In the genomic region with DNA sequence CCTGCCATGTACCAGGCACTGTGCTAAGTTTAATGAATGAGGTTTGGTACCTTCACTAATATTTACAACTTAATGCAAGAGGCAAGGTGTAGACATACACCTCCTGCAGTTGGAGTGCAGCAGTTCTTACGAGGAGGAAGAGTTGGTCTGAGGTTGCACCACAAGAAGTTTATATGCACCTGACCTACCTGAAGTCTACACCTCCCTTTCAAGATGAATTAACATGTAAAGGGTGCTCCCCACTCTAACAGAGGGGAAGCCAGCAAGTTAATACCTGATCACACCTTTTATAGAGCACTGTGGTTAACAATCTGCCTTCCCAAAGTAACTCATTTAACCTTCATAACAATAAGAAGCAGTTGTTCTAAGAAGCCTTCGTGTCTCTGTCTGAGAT, we compare ENCODE assay signal across 8 cellular contexts.
DNase-seq lines count a peak whose midpoint lies in the region; ATAC-seq and TF ChIP-seq lines count a peak whose summit lies in the region.
"Had no signal": no experiment of that assay in that cellular context is flagged by ENCODE, and none has a peak within 500 bp of the region (broad histone marks: within the 10 kb centered on the region; RNA-seq: fewer than 3 reads in every experiment).

No MANE protein-coding gene starts in this region.

- intact Hi-C loops in esophagus muscularis mucosa (cut with DNase I), result no loop called here
- intact Hi-C loops in stomach (cut with DNase I; ENCODE audit: low total_unique reads), result no loop called here
- intact Hi-C loops in sciatic nerve (cut with DNase I), result no loop called here

- H3K9me3 ChIP-seq in esophagus muscularis mucosa, result no peaks in the 10 kb centered on the region
- H3K9me3 ChIP-seq in stomach, result no peaks in the 10 kb centered on the region

- TF ChIP-seq EP300 in esophagus muscularis mucosa (IDR thresholded peaks at IDR 0.05) (no peak), stomach (IDR thresholded peaks at IDR 0.05) (no peak)

- H3K27ac ChIP-seq in esophagus muscularis mucosa (replicated peaks in 1 of 4) (peak overlapping the region; percentile 89 to 95 (median 90)), stomach (peak overlapping the region; percentile 89 to 99 (median 91))

- TF ChIP-seq POLR2A in NB4 (IDR thresholded peaks at IDR 0.05; ENCODE audit: extremely low read depth, insufficient read length) (no peak), esophagus muscularis mucosa (IDR thresholded peaks at IDR 0.05; ENCODE audit: low read depth) (no peak), stomach (IDR thresholded peaks at IDR 0.05) (no peak)

- 53% methylated on average over 2 of the region's 2 CpGs for WGBS in esophagus muscularis mucosa
- WGBS in stomach, 5 donors, result 22 to 49% (median 39%) methylated on average over 2 of the region's 2 CpGs

- peak overlapping the region; percentile 75 for H3K4me3 ChIP-seq in NB4 (ENCODE audit: low read depth, low read length)
- peak overlapping the region; percentile 67 to 88 (median 80) for H3K4me3 ChIP-seq in esophagus muscularis mucosa
- H3K4me3 ChIP-seq in stomach, result peak overlapping the region; percentile 68 to 80 (median 70)

- no peaks in the 10 kb centered on the region for H3K27me3 ChIP-seq in esophagus muscularis mucosa
- H3K27me3 ChIP-seq in stomach, result no peaks in the 10 kb centered on the region

- TF ChIP-seq CTCF in NB4 (IDR thresholded peaks at IDR 0.05; ENCODE audit: low read depth, low read length) (no peak), esophagus muscularis mucosa (IDR thresholded peaks at IDR 0.05) (no peak), stomach (IDR thresholded peaks at IDR 0.05) (no peak)

- H3K4me1 ChIP-seq in esophagus muscularis mucosa (peaks cover 29 to 44% (median 42%) of the 10 kb centered on the region in 4 donors), stomach (peaks cover 15 to 45% (median 29%) of the 10 kb centered on the region in 4 donors)

- DNase-seq in NB4 (ENCODE audit: low read depth) (no peak), esophagus muscularis mucosa (ENCODE audit: extremely low spot score) (no peak), stomach (no peak), sciatic nerve (ENCODE audit: low spot score) (no peak), C1 segment of cervical spinal cord (lab: John Stamatoyannopoulos, UW) (no peak)
- DNase-seq in stimulated activated CD4-positive, alpha-beta T cell treated with anti-CD3 and anti-CD28 coated beads, Interleukin-4, amount 100 ng/mL, for 4 hours, result no peak
- DNase-seq: NCI-H187 treated with DMSO at 0.1 percent for 48 hours had no signal

- H3K36me3 ChIP-seq in esophagus muscularis mucosa (no peaks in the 10 kb centered on the region), stomach (no peaks in the 10 kb centered on the region)

- peak; percentile 10 for ATAC-seq in GM19452 (IDR thresholded peaks at IDR 0.05; ENCODE audit: unreplicated experiment)
- ATAC-seq in sciatic nerve, result no peak
